ENCODE assay signal across 13 cellular contexts in genomic region chr6:16333580-16333979, GRCh38.
A peak's percentile ranks its signal among the peaks of the same experiment; 100 is the strongest.
DNase-seq lines count a peak whose midpoint lies in the region; ATAC-seq, FAIRE-seq and TF ChIP-seq lines count a peak whose summit lies in the region.
"Had no signal": no experiment of that assay in that cellular context is flagged by ENCODE, and none has a peak within 500 bp of the region (broad histone marks: within the 10 kb centered on the region; RNA-seq: fewer than 3 reads in every experiment).

No MANE protein-coding gene starts in this region.

- peak in 1 of 2 donors; percentile 4 for TF ChIP-seq CTCF in mammary epithelial cell (conservative IDR thresholded peaks at IDR 0.05 in 1 of 2, IDR thresholded peaks at IDR 0.05 in 1 of 2; ENCODE audit: extremely low read depth in 1 of 2, insufficient read depth in 1 of 2, low read depth in 1 of 2, low read length in 2 of 2)
- TF ChIP-seq CTCF in HepG2 (CRISPR knock-in tag; IDR thresholded peaks at IDR 0.05), result no peak
- no peak for TF ChIP-seq CTCF in Calu3 (IDR thresholded peaks at IDR 0.05; ENCODE audit: unreplicated experiment)

- no peaks in the 10 kb centered on the region for H3K27me3 ChIP-seq in ACC112 (ENCODE audit: insufficient read depth, low read length)
- no peaks in the 10 kb centered on the region for H3K27me3 ChIP-seq in mammary epithelial cell (ENCODE audit: insufficient read depth, low read length)
- H3K27me3 ChIP-seq in HepG2 (ENCODE audit: control insufficient read depth in 1 of 2, insufficient read depth in 2 of 2, low read length in 2 of 2), result no peaks in the 10 kb centered on the region

- no peak overlapping the region for H3K27ac Mint-ChIP-seq in Calu3 (ENCODE audit: unreplicated experiment)
- H3K27ac Mint-ChIP-seq: activated naive CD8-positive, alpha-beta T cell treated with anti-CD3 and anti-CD28 coated beads, Interleukin-2, amount 10 ng/mL, durations not matched to agents 7 days and 5 days; stimulated activated naive CD8-positive, alpha-beta T cell treated with anti-CD3 and anti-CD28 coated beads, Interleukin-15, Interleukin-2, amounts not matched to agents 100 ng/mL and 50 ng/mL, for 24 hours had no signal

- H3K9ac ChIP-seq in mammary epithelial cell (ENCODE audit: insufficient read depth, low read length), result no peak overlapping the region
- H3K9ac ChIP-seq in HepG2 (ENCODE audit: insufficient read depth, low read depth, low read length), result no peak overlapping the region

- TF ChIP-seq RAD21 in HepG2 (CRISPR knock-in tag; IDR thresholded peaks at IDR 0.05), result no peak

- H3K27ac ChIP-seq in ACC112 (ENCODE audit: low read depth, low read length) (0 out of 2 replicates have a peak overlapping the region, but pooled peaks have one; percentile 7), mammary epithelial cell (ENCODE audit: insufficient read depth, low read depth, low read length) (peak overlapping the region; percentile 25), HepG2 (ENCODE audit: extremely low read length, insufficient read depth, low read length) (no peak overlapping the region)

- H3K4me3 Mint-ChIP-seq in Calu3 (ENCODE audit: low read depth, unreplicated experiment), result no peak overlapping the region
- H3K4me3 Mint-ChIP-seq: activated naive CD8-positive, alpha-beta T cell treated with anti-CD3 and anti-CD28 coated beads, Interleukin-2, amount 10 ng/mL, durations not matched to agents 7 days and 5 days; stimulated activated naive CD8-positive, alpha-beta T cell treated with anti-CD3 and anti-CD28 coated beads, Interleukin-15, Interleukin-2, amounts not matched to agents 100 ng/mL and 50 ng/mL, for 24 hours had no signal

- no peaks in the 10 kb centered on the region for H3K36me3 ChIP-seq in ACC112 (ENCODE audit: insufficient read depth, low read length)
- H3K36me3 ChIP-seq in mammary epithelial cell (ENCODE audit: insufficient read depth, low read length), result no peaks in the 10 kb centered on the region
- peaks cover 0 to 2% of the 10 kb centered on the region in 2 experiments; a peak in 1 of 5 replicates for H3K36me3 ChIP-seq in HepG2 (replicated peaks in 1 of 2; ENCODE audit: control insufficient read depth in 1 of 2, insufficient read depth in 2 of 2, low read length in 2 of 2)

- dilution Hi-C loops in mammary epithelial cell (cut with HindIII; ENCODE audit: low sequenced_read_pairs), result no loop called here

- H4K20me1 ChIP-seq in mammary epithelial cell (ENCODE audit: insufficient read depth, low read length), result no peaks in the 10 kb centered on the region
- peaks cover 7% of the 10 kb centered on the region; the same call in 1 of the 2 replicates for H4K20me1 ChIP-seq in HepG2 (ENCODE audit: insufficient read depth, low read length)

- in situ Hi-C loops in mammary epithelial cell (cut with MboI; ENCODE audit: low sequenced_read_pairs in 2 of 2), result loop anchor here (5.0 to 25.0 kb wide), 6 partner anchors 164 to 729 kb away; partner anchors contain the start of gene ATXN1 (in 2 of the 2)
- in situ Hi-C loops in HepG2 (cut with HindIII; ENCODE audit: extremely low pct_ligation_motif_present, low pct_unique_long_range_greater_than_20kb), result loop anchor here (5.0 to 25.0 kb wide), 2 partner anchors 429 to 629 kb away; partner anchors contain the start of gene ATXN1

- ATAC-seq in HepG2 (no peak), HG02678 (IDR thresholded peaks at IDR 0.05; ENCODE audit: unreplicated experiment) (no peak)

- intact Hi-C loops in mammary epithelial cell (cut with micrococcal nuclease) (loop anchor here (2.0 to 5.0 kb wide), 5 partner anchors 106 to 753 kb away; no protein-coding TSS in a partner anchor), HepG2 (cut with micrococcal nuclease; ENCODE audit: unreplicated experiment) (loop anchor here (2.0 to 10.0 kb wide), 3 partner anchors 75 to 634 kb away; no protein-coding TSS in a partner anchor), Calu3 (cut with micrococcal nuclease; ENCODE audit: unreplicated experiment) (loop anchor here (5.0 to 10.0 kb wide), 2 partner anchors 74 to 181 kb away; no protein-coding TSS in a partner anchor)

- no peak overlapping the region for H3K4me2 ChIP-seq in mammary epithelial cell (ENCODE audit: insufficient read depth, low read depth, low read length)
- no peak overlapping the region for H3K4me2 ChIP-seq in HepG2 (ENCODE audit: low read depth, low read length)

- no peak overlapping the region for H3K4me3 ChIP-seq in ACC112 (ENCODE audit: low read depth, low read length)
- H3K4me3 ChIP-seq in mammary epithelial cell (replicated peaks in 1 of 3; ENCODE audit: insufficient read depth in 1 of 3, low read depth in 2 of 3, low read length in 3 of 3), result no peak overlapping the region
- H3K4me3 ChIP-seq in HepG2 (replicated peaks in 1 of 3; ENCODE audit: insufficient read depth in 1 of 3, low read depth in 2 of 3, low read length in 3 of 3), result no peak overlapping the region

- CTCF ChIA-PET in mammary epithelial cell (lab: Charles Lee; ENCODE audit: low non-redundant PET) (interaction anchor here (0.7 to 1.1 kb wide), 2 partner anchors 16 to 76 kb away, joined by 4 read pairs; no protein-coding TSS in a partner anchor), HepG2 (lab: Yijun Ruan, JAX; ENCODE audit: low intra/inter-chr PET ratio, low total read pairs) (no interaction called here), Calu3 (lab: Charles Lee) (interaction anchor here (0.9 kb wide), 1 partner anchor 43 kb away, joined by 3 read pairs; no protein-coding TSS in a partner anchor)

- no peak for FAIRE-seq in HepG2 (lab: Jason Lieb, UNC)

- no peaks in the 10 kb centered on the region for H3K4me1 Mint-ChIP-seq in Calu3 (ENCODE audit: low read depth, unreplicated experiment)
- H3K4me1 Mint-ChIP-seq: activated naive CD8-positive, alpha-beta T cell treated with anti-CD3 and anti-CD28 coated beads, Interleukin-2, amount 10 ng/mL, durations not matched to agents 7 days and 5 days had no signal

- no peaks in the 10 kb centered on the region for H3K9me3 Mint-ChIP-seq in Calu3 (ENCODE audit: low read depth, unreplicated experiment)
- H3K9me3 Mint-ChIP-seq: activated naive CD8-positive, alpha-beta T cell treated with anti-CD3 and anti-CD28 coated beads, Interleukin-2, amount 10 ng/mL, durations not matched to agents 7 days and 5 days; stimulated activated naive CD8-positive, alpha-beta T cell treated with anti-CD3 and anti-CD28 coated beads, Interleukin-15, Interleukin-2, amounts not matched to agents 100 ng/mL and 50 ng/mL, for 24 hours had no signal

- no peaks in the 10 kb centered on the region for H3K79me2 ChIP-seq in ACC112 (ENCODE audit: control insufficient read depth, insufficient read depth, low read length, unreplicated experiment)
- no peaks in the 10 kb centered on the region for H3K79me2 ChIP-seq in mammary epithelial cell (ENCODE audit: insufficient read depth, low read length)
- H3K79me2 ChIP-seq in HepG2 (ENCODE audit: insufficient read depth, low read length), result no peaks in the 10 kb centered on the region

- H3K9me3 ChIP-seq in mammary epithelial cell (replicated peaks; ENCODE audit: insufficient read depth, low read length) (no peaks in the 10 kb centered on the region), HepG2 (ENCODE audit: low read length) (no peaks in the 10 kb centered on the region)

- no peak for TF ChIP-seq POLR2A in HepG2 (IDR thresholded peaks at IDR 0.05; ENCODE audit: insufficient read depth in 1 of 2, low read depth in 2 of 2, low read length in 2 of 2)

- H3K36me3 Mint-ChIP-seq in Calu3 (ENCODE audit: insufficient read depth, unreplicated experiment), result no peaks in the 10 kb centered on the region
- H3K36me3 Mint-ChIP-seq: activated naive CD8-positive, alpha-beta T cell treated with anti-CD3 and anti-CD28 coated beads, Interleukin-2, amount 10 ng/mL, durations not matched to agents 7 days and 5 days had no signal

- 0% methylated on average over 3 of the region's 3 CpGs for WGBS in mammary epithelial cell (ENCODE audit: low coverage, missing lambda C conversion rate)
- WGBS in HepG2 (ENCODE audit: low lambda C conversion rate), result 95% methylated on average over 3 of the region's 3 CpGs

- H2AFZ ChIP-seq in ACC112 (ENCODE audit: low read length, unreplicated experiment), result no peak overlapping the region
- no peak overlapping the region for H2AFZ ChIP-seq in mammary epithelial cell (ENCODE audit: low read depth, low read length)
- no peak overlapping the region for H2AFZ ChIP-seq in HepG2 (ENCODE audit: low read length)

- H3K4me1 ChIP-seq in ACC112 (ENCODE audit: control insufficient read depth, insufficient read depth, low read length, unreplicated experiment) (peaks cover 64% of the 10 kb centered on the region), mammary epithelial cell (ENCODE audit: insufficient read depth, low read length) (peaks cover 66% of the 10 kb centered on the region), HepG2 (ENCODE audit: insufficient read depth, low read length) (peaks cover 7% of the 10 kb centered on the region)

- DNase-seq in LHCN-M2 (ENCODE audit: low read depth), result peak; percentile 45
- peak; percentile 86 for DNase-seq in mammary epithelial cell
- DNase-seq in HepG2 (ENCODE audit: low spot score), result no peak
- DNase-seq in ecto neural progenitor cell (ENCODE audit: low spot score), result no peak
- DNase-seq in Ammon's horn (ENCODE audit: low spot score), result no peak
- no peak for DNase-seq in Calu3
- DNase-seq: activated naive CD8-positive, alpha-beta T cell treated with anti-CD3 and anti-CD28 coated beads, Interleukin-2, amount 10 ng/mL, durations not matched to agents 7 days and 5 days; effector CD4-positive, alpha-beta T cell; NCI-H774; SW 1271 had no signal

- BruUV-seq in mammary epithelial cell (replicated peaks; lab: Mats Ljungman, UMichigan) (no TSS peak), HepG2 (replicated peaks; lab: Mats Ljungman, UMichigan) (no TSS peak), Calu3 (replicated peaks; lab: Mats Ljungman, UMichigan) (no TSS peak)

- POLR2A ChIA-PET in HepG2 (lab: Yijun Ruan, JAX), result no interaction called here

- TF ChIP-seq EP300 in HepG2 (IDR thresholded peaks at IDR 0.05; ENCODE audit: low read depth in 2 of 2, low read length in 2 of 2), result no peak
- TF ChIP-seq EP300 in HepG2 (CRISPR knock-in tag; IDR thresholded peaks at IDR 0.05; ENCODE audit: borderline replicate concordance), result no peak

- no peaks in the 10 kb centered on the region for H3K27me3 Mint-ChIP-seq in Calu3 (ENCODE audit: unreplicated experiment)
- H3K27me3 Mint-ChIP-seq: activated naive CD8-positive, alpha-beta T cell treated with anti-CD3 and anti-CD28 coated beads, Interleukin-2, amount 10 ng/mL, durations not matched to agents 7 days and 5 days; stimulated activated naive CD8-positive, alpha-beta T cell treated with anti-CD3 and anti-CD28 coated beads, Interleukin-15, Interleukin-2, amounts not matched to agents 100 ng/mL and 50 ng/mL, for 24 hours had no signal

TF ChIP-seq in HepG2, 621 proteins besides CTCF, POLR2A, EP300 and RAD21:
- TF ChIP-seq MAFK (conservative IDR thresholded peaks at IDR 0.05 in 1 of 2, IDR thresholded peaks at IDR 0.05 in 1 of 2; ENCODE audit: low read length in 2 of 2) (peak; percentile 83 to 90), NFE2 (CRISPR knock-in tag; IDR thresholded peaks at IDR 0.05) (peak; percentile 25; the same call in 1 of the 2 replicates), CCAR2 (optimal IDR thresholded peaks at IDR 0.05; ENCODE audit: low read depth, low read length) (no peak), MAFF (IDR thresholded peaks at IDR 0.05; ENCODE audit: low read depth, low read length) (peak; percentile 83), NCOA1 (CRISPR knock-in tag; IDR thresholded peaks at IDR 0.05) (no peak)

Comparison
In these comparisons a context has a peak if more than half of its experiments do, and no peak if none do; other contexts are left out.
1. DNase-seq: peak in LHCN-M2 (single experiment) and mammary epithelial cell (single experiment); none in HepG2 (single experiment), ecto neural progenitor cell (single experiment), Ammon's horn (single experiment) and Calu3 (single experiment).